ENCODE assay signal across 7 cellular contexts in the genomic region with DNA sequence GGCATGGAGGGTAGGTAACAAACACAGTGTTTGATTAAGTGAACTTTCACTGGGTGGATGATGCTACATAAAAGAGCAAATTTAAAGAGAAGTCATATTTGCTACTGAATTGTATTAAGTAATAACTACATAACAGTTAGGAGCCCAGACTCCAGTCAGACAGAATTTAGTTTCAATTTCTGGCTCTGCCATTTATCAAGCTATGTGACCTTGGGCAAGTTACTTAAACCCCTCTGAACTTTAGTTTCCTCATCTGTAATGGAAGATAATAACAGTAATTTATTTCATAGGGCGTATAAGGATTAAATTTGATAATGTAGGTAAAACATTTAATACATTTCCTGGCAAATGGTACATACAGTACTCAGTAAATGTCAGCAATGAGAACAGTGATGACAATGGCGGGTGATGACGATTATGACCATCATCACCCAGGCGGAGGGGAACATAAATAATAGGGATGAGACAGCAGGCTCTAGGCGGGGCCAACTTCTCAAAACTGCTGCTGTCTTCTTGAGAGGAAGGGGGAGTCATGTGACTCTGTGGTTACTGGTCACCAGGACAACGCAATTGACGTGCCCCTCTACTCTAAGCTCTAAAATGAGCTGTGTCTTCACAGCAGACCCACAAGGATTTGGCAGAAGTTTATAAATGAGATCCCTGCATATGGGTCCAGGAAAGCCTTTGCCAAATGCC. TPM values are rescaled to one million over a fixed set of nuclear protein-coding genes. Genes with fewer than 3 reads are reported as not detected.
A peak's percentile ranks its signal among the peaks of the same experiment; 100 is the strongest.
DNase-seq lines count a peak whose midpoint lies in the region; ATAC-seq and TF ChIP-seq lines count a peak whose summit lies in the region.

No MANE protein-coding gene starts in this region.

- H3K9me3 ChIP-seq in right cardiac atrium (ENCODE audit: control insufficient read depth, low read length): no peaks in the 10 kb centered on the region

- CTCF ChIA-PET in RWPE1 (lab: Yijun Ruan, JAX): interaction anchor here (0.5 to 0.6 kb wide), 2 partner anchors 347 to 525 kb away, joined by 3 to 4 read pairs; no protein-coding TSS in a partner anchor

- DNase-seq in RWPE1 (ENCODE audit: low spot score) (peak; percentile 50), right cardiac atrium (peak in 2 of 3 donors; percentile 45 to 61), 8988T (no peak)
- DNase-seq in activated naive CD4-positive, alpha-beta T cell treated with Interleukin-2 at 50 U/mL for 16 hours: peak; percentile 21
- peak; percentile 21 to 38 (median 25) for DNase-seq in stimulated activated CD4-positive, alpha-beta T cell treated with anti-CD3 and anti-CD28 coated beads, TNF-alpha, amount 100 ng/mL, for 24 hours (ENCODE audit: low read depth in 3 of 3)

- TF ChIP-seq CTCF in RWPE1 (conservative IDR thresholded peaks at IDR 0.05; ENCODE audit: low read depth): no peak

- H3K27ac ChIP-seq in RWPE1: peak overlapping the region; percentile 44; the same call in 1 of the 2 replicates
- H3K27ac ChIP-seq in right cardiac atrium (ENCODE audit: low read length): no peak overlapping the region

- no peaks in the 10 kb centered on the region for H3K27me3 ChIP-seq in right cardiac atrium (ENCODE audit: control insufficient read depth, insufficient read depth)

- ATAC-seq in GM18511 (IDR thresholded peaks at IDR 0.05; ENCODE audit: unreplicated experiment) (peak; percentile 96), HG02870 (IDR thresholded peaks at IDR 0.05; ENCODE audit: unreplicated experiment) (peak; percentile 90), right cardiac atrium (peak; percentile 80 to 83)

- POLR2A ChIA-PET in RWPE1 (lab: Yijun Ruan, JAX; ENCODE audit: low non-redundant PET): no interaction called here

- H3K4me1 ChIP-seq in right cardiac atrium (ENCODE audit: control insufficient read depth, insufficient read depth, low read length): peaks cover 15% of the 10 kb centered on the region

- intact Hi-C loops in right cardiac atrium (cut with DNase I): no loop called here

- 61% methylated on average over 7 of the region's 7 CpGs for WGBS in right cardiac atrium

- H3K4me3 ChIP-seq in right cardiac atrium (ENCODE audit: low read length): no peak overlapping the region

RNA-seq across cellular contexts. Expression of a gene that starts 15.6 kb away (rescaled TPM):
- total RNA-seq in right cardiac atrium: 10 to 100 TPM in 1 of 4 donors, 1 to 10 TPM in 3; 7.6 to 10.0 (median 8.0) TPM
- polyA plus RNA-seq in right cardiac atrium: 5.5 TPM
